Comparison of ENCODE assay signal across 23 cellular contexts in the genomic region with DNA sequence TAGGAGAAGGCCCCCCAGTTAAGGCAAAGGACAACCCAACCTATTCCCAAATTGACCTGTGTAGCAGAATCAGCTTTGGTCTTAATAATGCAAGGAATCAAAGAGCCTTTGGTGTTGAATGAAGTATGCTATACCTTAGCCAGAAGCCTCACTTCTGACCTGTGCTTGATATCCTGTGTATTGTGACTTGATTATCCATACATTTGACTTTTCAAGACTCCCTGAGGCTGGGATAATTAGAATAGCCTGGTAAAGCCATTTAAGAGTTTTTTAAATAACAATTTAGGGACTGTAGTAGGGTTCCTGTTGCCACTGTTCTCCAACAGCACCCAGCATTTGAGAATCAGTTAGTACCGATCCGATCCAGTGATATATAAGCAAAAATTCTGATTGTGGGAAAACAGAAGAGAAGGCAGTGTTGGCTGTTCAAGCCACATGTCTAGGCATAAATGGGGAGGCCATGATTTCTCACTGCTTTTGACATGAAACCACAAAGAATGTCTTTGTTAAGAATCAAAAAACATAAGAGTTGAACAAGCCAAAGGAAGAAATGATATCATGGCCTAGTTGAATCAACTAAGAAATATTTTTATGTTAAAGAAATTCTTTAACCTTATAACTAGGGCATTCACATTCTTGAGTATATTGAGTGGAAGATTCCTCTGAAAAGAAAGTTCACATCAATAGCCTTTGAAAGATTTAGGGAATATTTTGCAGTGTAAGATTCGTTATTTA.
DNase-seq lines count a peak whose midpoint lies in the region; ATAC-seq, FAIRE-seq and TF ChIP-seq lines count a peak whose summit lies in the region.
"Had no signal": no experiment of that assay in that cellular context is flagged by ENCODE, and none has a peak within 500 bp of the region (broad histone marks: within the 10 kb centered on the region; RNA-seq: fewer than 3 reads in every experiment).

No MANE protein-coding gene starts in this region.

- H4K20me1 ChIP-seq in astrocyte (ENCODE audit: insufficient read depth, low read length), result no peaks in the 10 kb centered on the region

- H3K4me1 ChIP-seq in astrocyte (ENCODE audit: insufficient read depth, low read length) (peaks cover 20% of the 10 kb centered on the region), breast epithelium (peaks cover 0 to 12% of the 10 kb centered on the region in 2 donors)
- H3K4me1 ChIP-seq: colonic mucosa, right atrium auricular region had no signal

- no peak overlapping the region for H3K4me3 Mint-ChIP-seq in activated naive CD4-positive, alpha-beta T cell treated with anti-CD3 and anti-CD28 coated beads, Interleukin-2, amount 50 U/mL, for 24 hours
- H3K4me3 Mint-ChIP-seq in astrocyte (ENCODE audit: unreplicated experiment), result no peak overlapping the region
- no peak overlapping the region for H3K4me3 Mint-ChIP-seq in stimulated activated effector memory CD8-positive, alpha-beta T cell treated with anti-CD3 and anti-CD28 coated beads, Interleukin-12 subunit alpha, Interleukin-12 subunit beta, amount 100 ng/mL, for 72 hours
- H3K4me3 Mint-ChIP-seq: activated naive CD8-positive, alpha-beta T cell treated with anti-CD3 and anti-CD28 coated beads, Interleukin-2, amount 10 ng/mL, durations not matched to agents 7 days and 5 days had no signal

- no peak overlapping the region for H3K9ac ChIP-seq in astrocyte (ENCODE audit: low read length)

- ATAC-seq in stimulated activated effector memory CD8-positive, alpha-beta T cell treated with anti-CD3 and anti-CD28 coated beads, Interleukin-12 subunit alpha, Interleukin-12 subunit beta, amount 100 ng/mL, for 72 hours, result no peak
- ATAC-seq: activated T-cell treated with anti-CD3 and anti-CD28 coated beads, Interleukin-2, amount 50 U/mL, for 72 hours; upper lobe of right lung had no signal

- no peak for DNase-seq in activated naive CD4-positive, alpha-beta T cell (lab: John Stamatoyannopoulos, UW)
- DNase-seq in astrocyte (ENCODE audit: low read depth), result peak; percentile 60
- DNase-seq in iPS DF 19.7 (ENCODE audit: low read depth, low spot score), result peak; percentile 33
- DNase-seq in stimulated activated effector memory CD8-positive, alpha-beta T cell treated with anti-CD3 and anti-CD28 coated beads, Interleukin-12 subunit alpha, Interleukin-12 subunit beta, amount 100 ng/mL, for 72 hours (ENCODE audit: low spot score in 2 of 2), result no peak
- no peak for DNase-seq in activated CD4-positive, alpha-beta T cell treated with anti-CD3 and anti-CD28 coated beads for 4 hours
- no peak for DNase-seq in NOMO-1 treated with dmso at 0.1 percent for 144 hours (lab: John Stamatoyannopoulos, UW; ENCODE audit: unreplicated experiment)
- DNase-seq in breast epithelium (ENCODE audit: low spot score in 2 of 2), result no peak
- DNase-seq: activated CD4-positive, alpha-beta T cell treated with anti-CD3 and anti-CD28 coated beads for 48 hours; activated naive CD8-positive, alpha-beta T cell treated with anti-CD3 and anti-CD28 coated beads, Interleukin-2, amount 10 ng/mL, durations not matched to agents 7 days and 5 days; activated T-cell treated with anti-CD3 and anti-CD28 coated beads, Interleukin-2, amount 50 U/mL, for 72 hours; colonic mucosa; effector memory CD4-positive, alpha-beta T cell; hippocampal formation; NCI-H1694 treated with DMSO at 0.1 percent for 48 hours; substantia nigra; upper lobe of right lung had no signal

- peak overlapping the region; percentile 68 for H3K27ac Mint-ChIP-seq in activated naive CD4-positive, alpha-beta T cell treated with anti-CD3 and anti-CD28 coated beads, Interleukin-2, amount 50 U/mL, for 24 hours
- no peak overlapping the region for H3K27ac Mint-ChIP-seq in astrocyte (ENCODE audit: unreplicated experiment)
- H3K27ac Mint-ChIP-seq in stimulated activated effector memory CD8-positive, alpha-beta T cell treated with anti-CD3 and anti-CD28 coated beads, Interleukin-12 subunit alpha, Interleukin-12 subunit beta, amount 100 ng/mL, for 72 hours, result peak overlapping the region; percentile 58
- H3K27ac Mint-ChIP-seq: activated naive CD8-positive, alpha-beta T cell treated with anti-CD3 and anti-CD28 coated beads, Interleukin-2, amount 10 ng/mL, durations not matched to agents 7 days and 5 days had no signal

- TF ChIP-seq POLR2A in breast epithelium (IDR thresholded peaks at IDR 0.05), result no peak

- H3K27ac ChIP-seq in astrocyte (ENCODE audit: low read depth, low read length) (peak overlapping the region; percentile 27), breast epithelium (no peak overlapping the region)
- H3K27ac ChIP-seq: brain microvascular endothelial cell, colonic mucosa, esophagus muscularis mucosa, right atrium auricular region, upper lobe of right lung had no signal

- H2AFZ ChIP-seq in astrocyte (ENCODE audit: low read depth, low read length), result no peak overlapping the region

- H3K4me3 ChIP-seq in astrocyte (ENCODE audit: insufficient read depth, low read depth, low read length) (no peak overlapping the region), breast epithelium (no peak overlapping the region)
- H3K4me3 ChIP-seq: colonic mucosa, esophagus muscularis mucosa, right atrium auricular region, upper lobe of right lung had no signal

- H3K27me3 ChIP-seq in astrocyte (ENCODE audit: insufficient read depth, low read length) (no peaks in the 10 kb centered on the region), breast epithelium (no peaks in the 10 kb centered on the region)
- H3K27me3 ChIP-seq: brain microvascular endothelial cell, colonic mucosa, esophagus muscularis mucosa, right atrium auricular region, upper lobe of right lung had no signal

- H3K4me2 ChIP-seq in astrocyte (ENCODE audit: low read length), result peak overlapping the region; percentile 1

- peaks cover 85% of the 10 kb centered on the region for H3K4me1 Mint-ChIP-seq in activated naive CD4-positive, alpha-beta T cell treated with anti-CD3 and anti-CD28 coated beads, Interleukin-2, amount 50 U/mL, for 24 hours
- H3K4me1 Mint-ChIP-seq in astrocyte (ENCODE audit: low read depth, unreplicated experiment), result peaks cover 36% of the 10 kb centered on the region
- H3K4me1 Mint-ChIP-seq in stimulated activated effector memory CD8-positive, alpha-beta T cell treated with anti-CD3 and anti-CD28 coated beads, Interleukin-12 subunit alpha, Interleukin-12 subunit beta, amount 100 ng/mL, for 72 hours, result peaks cover 78% of the 10 kb centered on the region

- no peaks in the 10 kb centered on the region for H3K27me3 Mint-ChIP-seq in activated naive CD4-positive, alpha-beta T cell treated with anti-CD3 and anti-CD28 coated beads, Interleukin-2, amount 50 U/mL, for 24 hours
- no peaks in the 10 kb centered on the region for H3K27me3 Mint-ChIP-seq in astrocyte (ENCODE audit: low read depth, unreplicated experiment)
- H3K27me3 Mint-ChIP-seq: activated naive CD8-positive, alpha-beta T cell treated with anti-CD3 and anti-CD28 coated beads, Interleukin-2, amount 10 ng/mL, durations not matched to agents 7 days and 5 days had no signal

- H3K9me3 Mint-ChIP-seq in activated naive CD4-positive, alpha-beta T cell treated with anti-CD3 and anti-CD28 coated beads, Interleukin-2, amount 50 U/mL, for 24 hours, result peaks cover 5% of the 10 kb centered on the region
- H3K9me3 Mint-ChIP-seq in astrocyte (ENCODE audit: unreplicated experiment), result no peaks in the 10 kb centered on the region
- peaks cover 3% of the 10 kb centered on the region for H3K9me3 Mint-ChIP-seq in stimulated activated effector memory CD8-positive, alpha-beta T cell treated with anti-CD3 and anti-CD28 coated beads, Interleukin-12 subunit alpha, Interleukin-12 subunit beta, amount 100 ng/mL, for 72 hours
- H3K9me3 Mint-ChIP-seq: activated naive CD8-positive, alpha-beta T cell treated with anti-CD3 and anti-CD28 coated beads, Interleukin-2, amount 10 ng/mL, durations not matched to agents 7 days and 5 days had no signal

- TF ChIP-seq CTCF in astrocyte (IDR thresholded peaks at IDR 0.05; ENCODE audit: insufficient read depth, low read depth, low read length) (no peak), breast epithelium (IDR thresholded peaks at IDR 0.05) (no peak)

- H3K79me2 ChIP-seq in astrocyte (ENCODE audit: insufficient read depth, low read length), result no peaks in the 10 kb centered on the region

- H3K9me3 ChIP-seq in astrocyte (ENCODE audit: insufficient read depth, low read depth, low read length), result no peaks in the 10 kb centered on the region
- no peaks in the 10 kb centered on the region for H3K9me3 ChIP-seq in breast epithelium
- H3K9me3 ChIP-seq: colonic mucosa, esophagus muscularis mucosa, right atrium auricular region, upper lobe of right lung had no signal

- H3K36me3 ChIP-seq in astrocyte (ENCODE audit: insufficient read depth, low read length) (no peaks in the 10 kb centered on the region), breast epithelium (no peaks in the 10 kb centered on the region)
- H3K36me3 ChIP-seq: brain microvascular endothelial cell, colonic mucosa, esophagus muscularis mucosa, right atrium auricular region, upper lobe of right lung had no signal

- FAIRE-seq in astrocyte (lab: Jason Lieb, UNC), result no peak
- FAIRE-seq: A204.1, frontal cortex, RCC 7860 had no signal

- intact Hi-C loops in breast epithelium (cut with DNase I; ENCODE audit: low total_unique reads), result no loop called here

- H3K36me3 Mint-ChIP-seq in activated naive CD4-positive, alpha-beta T cell treated with anti-CD3 and anti-CD28 coated beads, Interleukin-2, amount 50 U/mL, for 24 hours, result peaks cover 7% of the 10 kb centered on the region
- no peaks in the 10 kb centered on the region for H3K36me3 Mint-ChIP-seq in astrocyte (ENCODE audit: low read depth, unreplicated experiment)
- H3K36me3 Mint-ChIP-seq in stimulated activated effector memory CD8-positive, alpha-beta T cell treated with anti-CD3 and anti-CD28 coated beads, Interleukin-12 subunit alpha, Interleukin-12 subunit beta, amount 100 ng/mL, for 72 hours, result no peaks in the 10 kb centered on the region

Comparison
In these comparisons a context has a peak if more than half of its experiments do, and no peak if none do; other contexts are left out.
1. DNase-seq: peak in astrocyte (single experiment) and iPS DF 19.7 (single experiment); none in activated naive CD4-positive, alpha-beta T cell (0 of 4), stimulated activated effector memory CD8-positive, alpha-beta T cell treated with anti-CD3 and anti-CD28 coated beads, Interleukin-12 subunit alpha, Interleukin-12 subunit beta, amount 100 ng/mL, for 72 hours (0 of 2), activated CD4-positive, alpha-beta T cell treated with anti-CD3 and anti-CD28 coated beads for 4 hours (0 of 2), NOMO-1 treated with dmso at 0.1 percent for 144 hours (single experiment) and breast epithelium (0 of 2).